Comparison of ENCODE assay signal across 9 cellular contexts in genomic region chr15:70762469-70763119, GRCh38.
A peak's percentile ranks its signal among the peaks of the same experiment; 100 is the strongest.
DNase-seq lines count a peak whose midpoint lies in the region; ATAC-seq and TF ChIP-seq lines count a peak whose summit lies in the region.
"Had no signal": no experiment of that assay in that cellular context is flagged by ENCODE, and none has a peak within 500 bp of the region (broad histone marks: within the 10 kb centered on the region; RNA-seq: fewer than 3 reads in every experiment).

No MANE protein-coding gene starts in this region.

- no peak for ATAC-seq in HG03378 (IDR thresholded peaks at IDR 0.05; ENCODE audit: unreplicated experiment)
- no peak for ATAC-seq in GM19351 (IDR thresholded peaks at IDR 0.05; ENCODE audit: unreplicated experiment)

- H3K4me3 ChIP-seq in HL-60 (replicated peaks; ENCODE audit: insufficient read depth, low read length) = peak overlapping the region; percentile 39
- H3K4me3 ChIP-seq in fibroblast of pulmonary artery (replicated peaks; ENCODE audit: low read depth, low read length) = peak overlapping the region; percentile 85
- H3K4me3 ChIP-seq in neuron (ENCODE audit: low read length) = peak overlapping the region; percentile 68

- H2AFZ ChIP-seq in neuron (ENCODE audit: low read depth, low read length) = peak overlapping the region; percentile 98

- TF ChIP-seq CTCF in HL-60 (IDR thresholded peaks at IDR 0.05; ENCODE audit: insufficient read depth, low read length) (no peak), fibroblast of pulmonary artery (IDR thresholded peaks at IDR 0.05; ENCODE audit: low read length, missing control alignments) (no peak)

- no peaks in the 10 kb centered on the region for H3K9me3 ChIP-seq in neuron (ENCODE audit: low read length)

- H3K4me1 ChIP-seq in neuron (ENCODE audit: insufficient read depth, low read length) = peaks cover 11% of the 10 kb centered on the region

- DNase-seq in NCI-H345 treated with DMSO at 0.1 percent for 48 hours (lab: John Stamatoyannopoulos, UW; ENCODE audit: unreplicated experiment) (peak; percentile 13), NCI-H345 (lab: John Stamatoyannopoulos, UW) (no peak), HL-60 (ENCODE audit: low read depth in 1 of 2, low spot score in 1 of 2) (peak in 1 of 2 experiments; percentile 49), fibroblast of pulmonary artery (ENCODE audit: low read depth) (peak; percentile 70)
- DNase-seq in activated CD8-positive, alpha-beta memory T cell treated with anti-CD3 and anti-CD28 coated beads, Interleukin-2, amount 50 U/mL, for 48 hours = peak; percentile 58
- DNase-seq: DND-41 had no signal

- H3K27me3 ChIP-seq in HL-60 (ENCODE audit: insufficient read depth, poor library complexity, severe bottlenecking) (no peaks in the 10 kb centered on the region), neuron (ENCODE audit: insufficient read depth, low read length) (peaks cover 4% of the 10 kb centered on the region)

- no peaks in the 10 kb centered on the region for H3K36me3 ChIP-seq in neuron (ENCODE audit: insufficient read depth, low read length)

- H3K27ac ChIP-seq in HL-60 (replicated peaks) = no peak overlapping the region
